In genomic region chr16:8739989-8740704, GRCh38 we compare ENCODE assay signal across 33 cellular contexts. TPM values are rescaled to one million over a fixed set of nuclear protein-coding genes. Genes with fewer than 3 reads are reported as not detected.
DNase-seq lines count a peak whose midpoint lies in the region; ATAC-seq and TF ChIP-seq lines count a peak whose summit lies in the region.
"Had no signal": no experiment of that assay in that cellular context is flagged by ENCODE, and none has a peak within 500 bp of the region (broad histone marks: within the 10 kb centered on the region; RNA-seq: fewer than 3 reads in every experiment).

No MANE protein-coding gene starts in this region.

- no peaks in the 10 kb centered on the region for H3K4me1 ChIP-seq in spleen
- H3K4me1 ChIP-seq: lower lobe of right lung, uterus had no signal

- H3K9me3 ChIP-seq in spleen: peaks cover 0 to 4% (median 0%) of the 10 kb centered on the region in 8 donors
- H3K9me3 ChIP-seq: lower lobe of right lung, Peyer's patch, SJSA1, thoracic aorta, uterus had no signal

- peaks cover 0 to 8% (median 0%) of the 10 kb centered on the region in 6 donors for H3K36me3 ChIP-seq in spleen
- H3K36me3 ChIP-seq: lower lobe of right lung, Peyer's patch, SJSA1, thoracic aorta, uterus had no signal

- ATAC-seq in Right ventricle myocardium superior (ENCODE audit: poor library complexity): peak; percentile 11
- ATAC-seq in left cardiac atrium: no peak
- peak; percentile 57 for ATAC-seq in left lobe of liver
- ATAC-seq in GM21529 (IDR thresholded peaks at IDR 0.05; ENCODE audit: unreplicated experiment): no peak
- ATAC-seq: activated naive CD4-positive, alpha-beta T cell treated with anti-CD3 and anti-CD28 coated beads, Interleukin-2, amount 50 U/mL, for 72 hours; lower lobe of right lung; natural killer cell treated with Interleukin-12 subunit alpha and Interleukin-12 subunit beta and Interleukin-15 and Interleukin-18, amount 100 ng/mL, for 72 hours had no signal

- DNase-seq in Right ventricle myocardium superior (no peak), left cardiac atrium (no peak), left lobe of liver (ENCODE audit: low spot score) (peak; percentile 54), spleen (peak; percentile 36), NCI-H1417 (lab: John Stamatoyannopoulos, UW) (no peak), AML-193 (lab: John Stamatoyannopoulos, UW) (no peak)
- DNase-seq: activated B cell treated with CpG ODN at 0.5 μM for 24 hours; activated CD4-positive, alpha-beta T cell treated with anti-CD3 and anti-CD28 coated beads, Interleukin-2, amount 10 ng/mL, durations not matched to agents 7 days and 5 days; Calu3; CD4-positive, CD25-positive, alpha-beta regulatory T cell; DMS79 treated with DMSO at 0.1 percent for 48 hours; effector memory CD4-positive, alpha-beta T cell; GDM1; lower lobe of right lung; midbrain; NCI-H1105; NCI-H1930; NCI-H2227 treated with DMSO at 0.1 percent for 48 hours; NCI-H526 treated with DMSO at 0.1 percent for 48 hours; occipital lobe; stimulated activated CD4-positive, alpha-beta T cell treated with anti-CD3 and anti-CD28 coated beads, Interleukin-1b, Interleukin-23, amount 100 ng/mL, for 48 hours; stimulated activated naive CD4-positive, alpha-beta T cell treated with Interleukin-2 at 50 U/mL for 16 hours; T1000; uterus had no signal

- H3K4me3 ChIP-seq in spleen: no peak overlapping the region
- H3K4me3 ChIP-seq: coronary artery, lower lobe of right lung, Peyer's patch, SJSA1, smooth muscle cell, thoracic aorta, uterus had no signal

- TF ChIP-seq CTCF in VCaP (conservative IDR thresholded peaks at IDR 0.05): no peak
- TF ChIP-seq CTCF in spleen (IDR thresholded peaks at IDR 0.05 in 8 of 11, conservative IDR thresholded peaks at IDR 0.05 in 3 of 11): no peak

- WGBS in spleen, 5 donors: 82 to 94% (median 87%) methylated on average over 11 to 13 of the region's 13 CpGs

- no peaks in the 10 kb centered on the region for H3K27me3 ChIP-seq in spleen (replicated peaks in 1 of 7)
- H3K27me3 ChIP-seq: Peyer's patch, SJSA1, uterus had no signal

- H3K27ac ChIP-seq in VCaP (peak overlapping the region; percentile 58), spleen (no peak overlapping the region)
- H3K27ac ChIP-seq: coronary artery, lower lobe of right lung, SJSA1, thoracic aorta, uterus had no signal

- intact Hi-C loops in Right ventricle myocardium superior (cut with DNase I): no loop called here
- intact Hi-C loops in left cardiac atrium (cut with DNase I): no loop called here
- intact Hi-C loops in spleen (cut with DNase I; ENCODE audit: low total_unique reads): no loop called here

- no peak for TF ChIP-seq POLR2A in spleen (IDR thresholded peaks at IDR 0.05)

RNA-seq across cellular contexts. Expression of gene TMEM186, which starts 57.3 kb away (rescaled TPM):
- total RNA-seq in Right ventricle myocardium superior (12.7 TPM), left cardiac atrium (10 to 100 TPM; 10.3 to 12.1 TPM), left lobe of liver (7.5 TPM), spleen (10 to 100 TPM in 1 of 7 donors, 1 to 10 TPM in 6; 5.8 to 12.1 (median 8.1) TPM)
- 10 to 100 TPM; 10.3 to 13.3 (median 11.3) TPM for polyA plus RNA-seq in spleen

RNA-seq across cellular contexts. Expression of gene PMM2, which starts 57.5 kb away (rescaled TPM):
- 14.9 TPM for total RNA-seq in Right ventricle myocardium superior
- 10 to 100 TPM; 21.3 to 38.3 TPM for total RNA-seq in left cardiac atrium
- total RNA-seq in left lobe of liver: 22.9 TPM
- total RNA-seq in spleen: 10 to 100 TPM; 26.5 to 38.8 (median 33.6) TPM
- polyA plus RNA-seq in spleen: 10 to 100 TPM; 13.0 to 14.4 (median 13.2) TPM

Comparison
In these comparisons a context has a peak if more than half of its experiments do, and no peak if none do; other contexts are left out.
1. ATAC-seq: peak in Right ventricle myocardium superior (single experiment) and left lobe of liver (single experiment); none in left cardiac atrium (0 of 2) and GM21529 (single experiment).
2. DNase-seq: peak in left lobe of liver (single experiment) and spleen (single experiment); none in Right ventricle myocardium superior (single experiment), left cardiac atrium (single experiment), NCI-H1417 (0 of 3) and AML-193 (0 of 2).